In the genomic region with DNA sequence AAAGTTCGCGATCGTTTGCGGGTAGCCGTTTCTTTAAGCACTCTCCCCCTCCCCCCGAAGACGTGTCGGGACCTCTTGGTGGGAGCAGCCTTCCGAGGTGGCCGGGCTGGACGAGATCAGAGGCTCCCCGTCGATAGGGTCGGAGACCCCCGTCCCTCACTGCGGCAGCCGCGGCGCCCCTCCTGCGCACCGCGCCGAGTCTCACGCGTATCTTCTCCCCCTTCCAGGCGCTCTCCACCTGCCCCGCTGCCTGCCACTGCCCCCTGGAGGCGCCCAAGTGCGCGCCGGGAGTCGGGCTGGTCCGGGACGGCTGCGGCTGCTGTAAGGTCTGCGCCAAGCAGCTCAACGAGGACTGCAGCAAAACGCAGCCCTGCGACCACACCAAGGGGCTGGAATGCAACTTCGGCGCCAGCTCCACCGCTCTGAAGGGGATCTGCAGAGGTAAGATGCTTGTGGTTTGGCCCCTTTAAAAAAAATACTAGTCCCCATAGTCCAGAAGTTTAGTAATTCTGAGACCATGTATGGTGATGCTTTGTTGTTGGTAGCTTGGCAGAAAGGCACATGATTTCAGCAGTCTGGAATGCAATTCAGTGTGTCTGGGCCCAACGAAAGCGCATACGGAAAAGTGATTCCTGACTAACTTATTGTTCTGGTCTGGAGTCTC, we compare ENCODE assay signal across 8 cellular contexts.
DNase-seq lines count a peak whose midpoint lies in the region; ATAC-seq and TF ChIP-seq lines count a peak whose summit lies in the region.

No MANE protein-coding gene starts in this region.

- POLR2A ChIA-PET in RWPE1 (lab: Yijun Ruan, JAX; ENCODE audit: low non-redundant PET), result interaction anchor here (0.5 kb wide), 1 partner anchor 77 kb away, joined by 3 read pairs; no protein-coding TSS in a partner anchor

- peak; percentile 84 for TF ChIP-seq CTCF in RWPE1 (conservative IDR thresholded peaks at IDR 0.05; ENCODE audit: low read depth)

- H3K27me3 ChIP-seq in layer of hippocampus (ENCODE audit: control insufficient read depth, insufficient read depth, low read length), result peaks cover 2% of the 10 kb centered on the region

- H3K27ac ChIP-seq in RWPE1, result peak overlapping the region; percentile 95
- peak overlapping the region; percentile 92 for H3K27ac ChIP-seq in layer of hippocampus (ENCODE audit: low read depth, low read length)

- peak; percentile 50 for ATAC-seq in HG03432 (IDR thresholded peaks at IDR 0.05; ENCODE audit: unreplicated experiment)
- no peak for ATAC-seq in HG02623 (IDR thresholded peaks at IDR 0.05; ENCODE audit: unreplicated experiment)

- CTCF ChIA-PET in RWPE1 (lab: Yijun Ruan, JAX), result interaction anchor here (0.5 to 1.8 kb wide), 18 partner anchors 8 to 532 kb away, joined by 3 to 13 read pairs (median 4); partner anchors contain the start of genes BCL10 and DDAH1

- DNase-seq in NCI-H2081 (lab: John Stamatoyannopoulos, UW), result peak; percentile 34 to 36
- no peak for DNase-seq in NCI-H2081 treated with DMSO at 0.1 percent for 48 hours (lab: John Stamatoyannopoulos, UW)
- DNase-seq in RWPE1 (ENCODE audit: low spot score), result peak; percentile 50
- peak; percentile 41 for DNase-seq in cerebellar cortex (ENCODE audit: low spot score)
- DNase-seq in stimulated activated CD4-positive, alpha-beta T cell treated with anti-CD3 and anti-CD28 coated beads, Interleukin-4, amount 100 ng/mL, for 1 hour, result peak; percentile 49
